ENCODE assay signal across 16 cellular contexts in genomic region chr18:13291299-13291698, GRCh38.
"Had no signal": no experiment of that assay in that cellular context is flagged by ENCODE, and none has a peak within 500 bp of the region (broad histone marks: within the 10 kb centered on the region; RNA-seq: fewer than 3 reads in every experiment).

No MANE protein-coding gene starts in this region.

- H3K4me1 Mint-ChIP-seq: natural killer cell had no signal

- H3K27me3 Mint-ChIP-seq: activated naive CD8-positive, alpha-beta T cell treated with anti-CD3 and anti-CD28 coated beads, Interleukin-2, amount 50 U/mL, for 24 hours had no signal

- H3K27ac Mint-ChIP-seq: natural killer cell, progenitor cell of endocrine pancreas had no signal

- H3K4me3 ChIP-seq: ascending aorta, right lobe of liver, SK-N-MC, upper lobe of left lung had no signal

- H3K27ac ChIP-seq: ascending aorta, foreskin keratinocyte, SK-N-MC, upper lobe of left lung had no signal

- ATAC-seq: foreskin keratinocyte had no signal

- DNase-seq: activated CD8-positive, alpha-beta memory T cell treated with anti-CD3 and anti-CD28 coated beads for 24 hours; activated naive CD4-positive, alpha-beta T cell; activated naive CD8-positive, alpha-beta T cell treated with anti-CD3 and anti-CD28 coated beads, Interleukin-2, amount 50 U/mL, for 24 hours; activated T-cell treated with anti-CD3 and anti-CD28 coated beads, Interleukin-2, amount 50 U/mL, for 1 hour; foreskin keratinocyte; mammary epithelial cell; natural killer cell; nucleus accumbens; upper lobe of left lung had no signal

- H3K4me3 Mint-ChIP-seq: activated naive CD8-positive, alpha-beta T cell treated with anti-CD3 and anti-CD28 coated beads, Interleukin-2, amount 50 U/mL, for 24 hours; natural killer cell had no signal

- H3K36me3 Mint-ChIP-seq: natural killer cell had no signal

- FAIRE-seq: colon, endothelial cell of umbilical vein, islet of Langerhans had no signal

- H3K9me3 Mint-ChIP-seq: activated naive CD8-positive, alpha-beta T cell treated with anti-CD3 and anti-CD28 coated beads, Interleukin-2, amount 50 U/mL, for 24 hours; natural killer cell had no signal
